Comparison of ENCODE assay signal across 8 cellular contexts in the genomic region with DNA sequence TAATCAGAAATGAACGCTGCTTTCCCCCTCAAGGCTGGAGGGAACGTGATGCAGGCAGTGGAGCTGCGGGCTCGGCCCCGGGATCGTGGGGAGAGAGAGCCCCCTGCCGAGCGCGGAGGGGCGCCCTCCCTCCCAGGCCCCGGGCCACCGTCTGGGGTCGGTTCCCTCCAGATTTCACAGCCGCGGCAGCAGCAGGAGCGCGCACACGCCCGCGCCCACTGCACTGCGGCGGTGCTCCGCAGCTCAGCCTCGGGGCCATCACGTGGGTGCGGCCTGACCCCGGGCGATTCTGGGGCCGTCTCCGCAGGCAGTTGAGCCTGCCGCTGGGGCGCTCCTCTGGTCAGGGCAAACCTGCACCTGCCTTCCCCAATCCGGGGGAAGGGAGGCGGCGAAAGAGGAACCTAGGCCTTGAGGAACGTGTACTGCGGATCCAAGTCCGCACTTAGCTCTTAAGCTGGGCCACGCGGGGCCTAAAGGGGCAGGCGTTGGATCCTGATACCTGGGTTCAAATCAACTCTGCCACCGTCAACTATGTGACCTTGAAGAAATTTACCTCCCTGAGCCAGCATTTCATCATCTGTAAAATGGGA. TPM values are rescaled to one million over a fixed set of nuclear protein-coding genes. Genes with fewer than 3 reads are reported as not detected.
DNase-seq lines count a peak whose midpoint lies in the region; ATAC-seq, FAIRE-seq and TF ChIP-seq lines count a peak whose summit lies in the region.

No MANE protein-coding gene starts in this region.

- peaks cover 15% of the 10 kb centered on the region for H3K27me3 Mint-ChIP-seq in activated naive CD8-positive, alpha-beta T cell

- ATAC-seq in GM19463 (IDR thresholded peaks at IDR 0.05; ENCODE audit: unreplicated experiment) (peak; percentile 89), pancreas (peak; percentile 38 to 93 (median 86))

- peak overlapping the region; percentile 74 for H3K4me3 Mint-ChIP-seq in activated naive CD8-positive, alpha-beta T cell

- in situ Hi-C loops in KBM-7 (cut with MboI; ENCODE audit: low pct_unique_long_range_greater_than_20kb, low sequenced_read_pairs) = no loop called here

- TF ChIP-seq CTCF in left ventricle myocardium inferior (IDR thresholded peaks at IDR 0.05; ENCODE audit: borderline replicate concordance) = peak; percentile 63
- no peak for TF ChIP-seq CTCF in pancreas (IDR thresholded peaks at IDR 0.05)

- peak overlapping the region; percentile 62 for H3K4me3 ChIP-seq in left ventricle myocardium inferior
- H3K4me3 ChIP-seq in pancreas = peak overlapping the region in 2 of 4 donors; percentile 17 to 37

- H3K36me3 ChIP-seq in left ventricle myocardium inferior (no peaks in the 10 kb centered on the region), pancreas (no peaks in the 10 kb centered on the region)

- H3K27ac ChIP-seq in left ventricle myocardium inferior (replicated peaks) (no peak overlapping the region), pancreas (no peak overlapping the region)

- H3K36me3 Mint-ChIP-seq in activated naive CD8-positive, alpha-beta T cell = no peaks in the 10 kb centered on the region

- no peaks in the 10 kb centered on the region for H3K27me3 ChIP-seq in left ventricle myocardium inferior (ENCODE audit: low read depth)
- H3K27me3 ChIP-seq in pancreas = no peaks in the 10 kb centered on the region

- H3K4me1 ChIP-seq in left ventricle myocardium inferior (peaks cover 16% of the 10 kb centered on the region), pancreas (no peaks in the 10 kb centered on the region)

- peak; percentile 40 for DNase-seq in COLO668 (lab: John Stamatoyannopoulos, UW; ENCODE audit: unreplicated experiment)
- DNase-seq in KBM-7 = peak; percentile 79
- peak; percentile 48 for DNase-seq in left ventricle myocardium inferior
- DNase-seq in pancreas = peak in 4 of 6 donors; percentile 26 to 71 (median 48)
- no peak for DNase-seq in LoVo (ENCODE audit: low spot score)
- DNase-seq in activated CD4-positive, alpha-beta T cell treated with anti-CD3 and anti-CD28 coated beads for 4 hours = no peak

- peaks cover 10% of the 10 kb centered on the region for H3K4me1 Mint-ChIP-seq in activated naive CD8-positive, alpha-beta T cell (ENCODE audit: low read depth)

- H3K27ac Mint-ChIP-seq in activated naive CD8-positive, alpha-beta T cell = no peak overlapping the region

- intact Hi-C loops in left ventricle myocardium inferior (cut with micrococcal nuclease) = loop anchor here (10.0 kb wide), 1 partner anchor 51 kb away; the partner anchor contains the start of gene RNF14
- intact Hi-C loops in pancreas (cut with DNase I) = no loop called here

- H3K9me3 Mint-ChIP-seq in activated naive CD8-positive, alpha-beta T cell (ENCODE audit: low read depth) = no peaks in the 10 kb centered on the region

- FAIRE-seq in pancreas (lab: Jason Lieb, UNC) = no peak

- WGBS in pancreas, 2 donors = 11% methylated on average over 39 to 42 of the region's 42 CpGs

- H3K9me3 ChIP-seq in left ventricle myocardium inferior (replicated peaks) (no peaks in the 10 kb centered on the region), pancreas (no peaks in the 10 kb centered on the region)

RNA-seq across cellular contexts. Expression of gene DELE1, which starts 9.4 kb away (rescaled TPM):
- 125 TPM for total RNA-seq in left ventricle myocardium inferior
- 10 to 100 TPM; 27.7 to 36.0 (median 33.1) TPM for total RNA-seq in pancreas
- polyA plus RNA-seq in pancreas = 10 to 100 TPM; 38.2 to 45.6 TPM

RNA-seq across cellular contexts. Expression of gene PCDH1, which starts 36.0 kb away (rescaled TPM):
- 16.1 TPM for total RNA-seq in left ventricle myocardium inferior
- 10 to 100 TPM; 12.0 to 30.7 (median 16.2) TPM for total RNA-seq in pancreas
- 10 to 100 TPM in 1 of 2 donors, 1 to 10 TPM in 1; 6.8 to 10.1 TPM for polyA plus RNA-seq in pancreas

RNA-seq across cellular contexts. Expression of gene PCDH12, which starts 43.8 kb away (rescaled TPM):
- total RNA-seq in left ventricle myocardium inferior (7.6 TPM), pancreas (1 to 10 TPM in 3 of 6 donors, under 1 TPM in 3; 0.32 to 1.7 (median 0.93) TPM)
- 1 to 10 TPM in 1 of 2 donors, under 1 TPM in 1; 0.65 to 1.6 TPM for polyA plus RNA-seq in pancreas

RNA-seq across cellular contexts. Expression of gene RNF14, which starts 54.7 kb away (rescaled TPM):
- total RNA-seq in left ventricle myocardium inferior = 120 TPM
- 10 to 100 TPM; 15.4 to 30.4 (median 21.6) TPM for total RNA-seq in pancreas
- 10 to 100 TPM in 1 of 2 donors, 1 to 10 TPM in 1; 7.8 to 18.4 TPM for polyA plus RNA-seq in pancreas

Comparison
In these comparisons a context has a peak if more than half of its experiments do, and no peak if none do; other contexts are left out.
1. DNase-seq: peak in COLO668 (single experiment), KBM-7 (single experiment), left ventricle myocardium inferior (single experiment) and pancreas (4 of 6); none in LoVo (single experiment) and activated CD4-positive, alpha-beta T cell treated with anti-CD3 and anti-CD28 coated beads for 4 hours (0 of 2).